Comparison of ENCODE assay signal across 8 cellular contexts in genomic region chr7:99267530-99268360, GRCh38. TPM values are rescaled to one million over a fixed set of nuclear protein-coding genes. Genes with fewer than 3 reads are reported as not detected.
DNase-seq lines count a peak whose midpoint lies in the region; ATAC-seq, FAIRE-seq and TF ChIP-seq lines count a peak whose summit lies in the region.

No MANE protein-coding gene starts in this region.

- intact Hi-C loops in pancreas (cut with DNase I) = no loop called here
- intact Hi-C loops in activated CD4-positive, alpha-beta T cell treated with anti-CD3 and anti-CD28 coated beads, Interleukin-2, amount 10 ng/mL, durations not matched to agents 24 days and 14 days (cut with micrococcal nuclease) = no loop called here

- H3K27me3 Mint-ChIP-seq in activated CD4-positive, alpha-beta T cell treated with anti-CD3 and anti-CD28 coated beads, Interleukin-2, amount 10 ng/mL, durations not matched to agents 24 days and 14 days = no peaks in the 10 kb centered on the region

- H3K27ac Mint-ChIP-seq in activated CD4-positive, alpha-beta T cell treated with anti-CD3 and anti-CD28 coated beads, Interleukin-2, amount 10 ng/mL, durations not matched to agents 24 days and 14 days = no peak overlapping the region

- TF ChIP-seq CTCF in epithelial cell of proximal tubule (conservative IDR thresholded peaks at IDR 0.05; ENCODE audit: low read depth, low read length) (no peak), pancreas (IDR thresholded peaks at IDR 0.05) (no peak)

- peak overlapping the region in 2 of 4 donors; percentile 53 to 54 for H3K27ac ChIP-seq in pancreas

- H3K9me3 ChIP-seq in pancreas = no peaks in the 10 kb centered on the region

- DNase-seq in C1 segment of cervical spinal cord (lab: John Stamatoyannopoulos, UW) (peak in 10 of 14 donors; percentile 2 to 84 (median 18)), RKO (ENCODE audit: low spot score) (peak; percentile 96), epithelial cell of proximal tubule (ENCODE audit: low read depth) (peak; percentile 63), pancreas (peak in 5 of 6 donors; percentile 24 to 67 (median 55)), activated gamma-delta T cell (lab: John Stamatoyannopoulos, UW) (no peak), KBM-7 (no peak)
- DNase-seq in activated CD4-positive, alpha-beta T cell treated with anti-CD3 and anti-CD28 coated beads, Interleukin-2, amount 10 ng/mL, durations not matched to agents 24 days and 14 days = no peak
- no peak for DNase-seq in effector CD4-positive, alpha-beta T cell

- peaks cover 0 to 5% (median 0%) of the 10 kb centered on the region in 3 donors for H3K4me1 ChIP-seq in pancreas

- in situ Hi-C loops in KBM-7 (cut with MboI; ENCODE audit: low pct_unique_long_range_greater_than_20kb, low sequenced_read_pairs) = no loop called here

- peaks cover 1% of the 10 kb centered on the region for H3K4me1 Mint-ChIP-seq in activated CD4-positive, alpha-beta T cell treated with anti-CD3 and anti-CD28 coated beads, Interleukin-2, amount 10 ng/mL, durations not matched to agents 24 days and 14 days

- no peaks in the 10 kb centered on the region for H3K36me3 Mint-ChIP-seq in activated CD4-positive, alpha-beta T cell treated with anti-CD3 and anti-CD28 coated beads, Interleukin-2, amount 10 ng/mL, durations not matched to agents 24 days and 14 days (ENCODE audit: low read depth)

- FAIRE-seq in pancreas (lab: Jason Lieb, UNC) = no peak

- ATAC-seq in pancreas = peak; percentile 85 to 94 (median 92)

- no peak overlapping the region for H3K4me3 ChIP-seq in epithelial cell of proximal tubule (ENCODE audit: low read depth, low read length)
- no peak overlapping the region for H3K4me3 ChIP-seq in pancreas

- no peaks in the 10 kb centered on the region for H3K36me3 ChIP-seq in pancreas

- no peaks in the 10 kb centered on the region for H3K27me3 ChIP-seq in pancreas

- no peaks in the 10 kb centered on the region for H3K9me3 Mint-ChIP-seq in activated CD4-positive, alpha-beta T cell treated with anti-CD3 and anti-CD28 coated beads, Interleukin-2, amount 10 ng/mL, durations not matched to agents 24 days and 14 days

- no peak overlapping the region for H3K4me3 Mint-ChIP-seq in activated CD4-positive, alpha-beta T cell treated with anti-CD3 and anti-CD28 coated beads, Interleukin-2, amount 10 ng/mL, durations not matched to agents 24 days and 14 days

- WGBS in pancreas, 2 donors = 41% methylated on average over 12 of the region's 12 CpGs

RNA-seq across cellular contexts. Expression of gene MYH16, which starts 4.9 kb away (rescaled TPM):
- total RNA-seq in epithelial cell of proximal tubule = 1.0 and 1.4 TPM in 2 replicates
- total RNA-seq in pancreas = under 1 TPM in 1 of 6 donors, not detected in 5; 0.09 TPM
- under 1 TPM in 1 of 2 donors, not detected in 1; 0.02 TPM for polyA plus RNA-seq in pancreas
- not detected in 2 replicates for total RNA-seq in activated CD4-positive, alpha-beta T cell treated with anti-CD3 and anti-CD28 coated beads, Interleukin-2, amount 10 ng/mL, durations not matched to agents 24 days and 14 days

RNA-seq across cellular contexts. Expression of gene ARPC1A, which starts 58.0 kb away (rescaled TPM):
- total RNA-seq in epithelial cell of proximal tubule = 198 and 233 TPM in 2 replicates
- total RNA-seq in pancreas = 10 to 100 TPM; 32.8 to 80.5 (median 54.7) TPM
- polyA plus RNA-seq in pancreas = 10 to 100 TPM; 65.2 to 90.9 TPM
- 76.0 and 80.8 TPM in 2 replicates for total RNA-seq in activated CD4-positive, alpha-beta T cell treated with anti-CD3 and anti-CD28 coated beads, Interleukin-2, amount 10 ng/mL, durations not matched to agents 24 days and 14 days

RNA-seq across cellular contexts. Expression of gene KPNA7, which starts 59.8 kb away (rescaled TPM):
- not detected in 2 replicates for total RNA-seq in epithelial cell of proximal tubule
- under 1 TPM in 3 of 6 donors, not detected in 3; 0.12 to 0.22 (median 0.13) TPM for total RNA-seq in pancreas
- under 1 TPM; 0.08 to 0.23 TPM for polyA plus RNA-seq in pancreas
- total RNA-seq in activated CD4-positive, alpha-beta T cell treated with anti-CD3 and anti-CD28 coated beads, Interleukin-2, amount 10 ng/mL, durations not matched to agents 24 days and 14 days = not detected in 2 replicates

Comparison
In these comparisons a context has a peak if more than half of its experiments do, and no peak if none do; other contexts are left out.
1. DNase-seq: peak in C1 segment of cervical spinal cord (10 of 14), RKO (single experiment), epithelial cell of proximal tubule (single experiment) and pancreas (5 of 6); none in activated gamma-delta T cell (single experiment), activated CD4-positive, alpha-beta T cell treated with anti-CD3 and anti-CD28 coated beads, Interleukin-2, amount 10 ng/mL, durations not matched to agents 24 days and 14 days (single experiment), KBM-7 (single experiment) and effector CD4-positive, alpha-beta T cell (single experiment).